ENCODE assay signal across 8 cellular contexts in the genomic region with DNA sequence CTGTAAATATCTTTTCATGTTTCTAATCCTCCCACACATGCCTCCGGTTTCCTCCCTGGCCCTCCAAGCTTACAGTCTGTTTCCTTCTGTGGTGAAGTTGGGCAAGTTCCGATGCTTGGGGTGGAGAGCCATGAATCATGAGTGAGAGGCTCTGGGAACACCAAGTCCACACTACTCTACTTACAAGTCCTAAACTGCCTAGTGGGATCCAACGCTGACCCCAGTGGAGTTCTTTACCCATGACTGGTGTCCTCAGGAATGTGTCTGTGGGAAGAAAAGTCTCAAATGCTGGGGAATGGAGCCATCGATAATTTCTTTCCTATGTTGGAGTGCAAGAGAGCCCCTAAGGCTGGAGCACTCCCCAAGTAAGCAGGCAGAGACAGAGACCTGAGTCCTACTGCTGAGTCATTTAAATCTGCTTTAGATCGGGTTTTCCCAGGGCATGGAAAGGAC.
DNase-seq lines count a peak whose midpoint lies in the region; ATAC-seq and TF ChIP-seq lines count a peak whose summit lies in the region.

No MANE protein-coding gene starts in this region.

- ATAC-seq in lower lobe of right lung (peak; percentile 87 to 88), HG03139 (IDR thresholded peaks at IDR 0.05; ENCODE audit: unreplicated experiment) (no peak), HG02938 (IDR thresholded peaks at IDR 0.05; ENCODE audit: unreplicated experiment) (no peak)

- no peaks in the 10 kb centered on the region for H3K36me3 ChIP-seq in lower lobe of right lung
- H3K36me3 ChIP-seq in uterus = no peaks in the 10 kb centered on the region

- H3K27me3 ChIP-seq in lower lobe of right lung (ENCODE audit: low read depth) = no peaks in the 10 kb centered on the region
- H3K27me3 ChIP-seq in uterus = no peaks in the 10 kb centered on the region

- H3K9me3 ChIP-seq in lower lobe of right lung (no peaks in the 10 kb centered on the region), uterus (no peaks in the 10 kb centered on the region)

- peaks cover 35% of the 10 kb centered on the region for H3K4me1 ChIP-seq in lower lobe of right lung
- peaks cover 0 to 7% of the 10 kb centered on the region in 2 donors for H3K4me1 ChIP-seq in uterus

- H3K4me3 ChIP-seq in astrocyte of the spinal cord (ENCODE audit: low read depth, low read length) (no peak overlapping the region), lower lobe of right lung (no peak overlapping the region), uterus (no peak overlapping the region)

- intact Hi-C loops in lower lobe of right lung (cut with DNase I) = no loop called here
- intact Hi-C loops in uterus (cut with DNase I; ENCODE audit: low total_unique reads) = no loop called here

- DNase-seq in activated naive CD4-positive, alpha-beta T cell treated with Interleukin-2 at 50 U/mL for 16 hours = peak; percentile 30
- DNase-seq in activated naive CD4-positive, alpha-beta T cell (lab: John Stamatoyannopoulos, UW) = no peak
- DNase-seq in astrocyte of the spinal cord (ENCODE audit: low read depth, low spot score) = peak; percentile 100
- peak; percentile 66 for DNase-seq in lower lobe of right lung
- peak; percentile 56 to 65 for DNase-seq in uterus
- DNase-seq in NCI-H69 (lab: John Stamatoyannopoulos, UW) = no peak

- TF ChIP-seq CTCF in astrocyte of the spinal cord (IDR thresholded peaks at IDR 0.05; ENCODE audit: low read depth, low read length) = no peak
- TF ChIP-seq CTCF in lower lobe of right lung (IDR thresholded peaks at IDR 0.05) = no peak
- no peak for TF ChIP-seq CTCF in uterus (IDR thresholded peaks at IDR 0.05)

- in situ Hi-C loops in astrocyte of the spinal cord (cut with HindIII; ENCODE audit: low sequenced_read_pairs) = no loop called here

- peak overlapping the region; percentile 37 for H3K27ac ChIP-seq in lower lobe of right lung
- peak overlapping the region; percentile 51 to 58 for H3K27ac ChIP-seq in uterus

- TF ChIP-seq POLR2A in uterus (IDR thresholded peaks at IDR 0.05) = no peak

Comparison
In these comparisons a context has a peak if more than half of its experiments do, and no peak if none do; other contexts are left out.
1. DNase-seq: peak in activated naive CD4-positive, alpha-beta T cell treated with Interleukin-2 at 50 U/mL for 16 hours (single experiment), astrocyte of the spinal cord (single experiment), lower lobe of right lung (single experiment) and uterus (2 of 2); none in activated naive CD4-positive, alpha-beta T cell (0 of 4) and NCI-H69 (single experiment).
2. ATAC-seq: peak in lower lobe of right lung (2 of 2); none in HG03139 (single experiment) and HG02938 (single experiment).